In genomic region chr19:4403005-4403761, GRCh38 we compare ENCODE assay signal across 8 cellular contexts. TPM values are rescaled to one million over a fixed set of nuclear protein-coding genes. Genes with fewer than 3 reads are reported as not detected.
DNase-seq lines count a peak whose midpoint lies in the region; ATAC-seq, FAIRE-seq and TF ChIP-seq lines count a peak whose summit lies in the region.

No MANE protein-coding gene starts in this region.

- H3K4me1 ChIP-seq in keratinocyte (ENCODE audit: control insufficient read depth, extremely low read depth, insufficient read depth, low read length) (peaks cover 15% of the 10 kb centered on the region), thoracic aorta (ENCODE audit: control insufficient read depth in 1 of 2, low read depth in 2 of 2) (peaks cover 24 to 36% of the 10 kb centered on the region in 2 donors)

- dilution Hi-C loops in keratinocyte (cut with MboI; ENCODE audit: extremely low pct_ligation_motif_present, low sequenced_read_pairs) = no loop called here

- H3K4me1 Mint-ChIP-seq in activated CD4-positive, alpha-beta memory T cell treated with anti-CD3 and anti-CD28 coated beads, Interleukin-2, amount 10 ng/mL, durations not matched to agents 7 days and 5 days = peaks cover 66% of the 10 kb centered on the region

- peak overlapping the region; percentile 86 for H3K27ac Mint-ChIP-seq in activated CD4-positive, alpha-beta memory T cell treated with anti-CD3 and anti-CD28 coated beads, Interleukin-2, amount 10 ng/mL, durations not matched to agents 7 days and 5 days

- in situ Hi-C loops in ACHN (cut with HindIII; ENCODE audit: low pct_ligation_motif_present, low pct_unique_long_range_greater_than_20kb, low sequenced_read_pairs) = no loop called here

- H3K36me3 Mint-ChIP-seq in activated CD4-positive, alpha-beta memory T cell treated with anti-CD3 and anti-CD28 coated beads, Interleukin-2, amount 10 ng/mL, durations not matched to agents 7 days and 5 days (ENCODE audit: low read depth) = peaks cover 35% of the 10 kb centered on the region

- no peak for ATAC-seq in thoracic aorta (ENCODE audit: insufficient number of reproducible peaks, low FRiP score, low read depth)
- no peak for ATAC-seq in HG02623 (IDR thresholded peaks at IDR 0.05; ENCODE audit: unreplicated experiment)

- H3K9me3 ChIP-seq in keratinocyte (ENCODE audit: control insufficient read depth, low read depth, low read length) (no peaks in the 10 kb centered on the region), thoracic aorta (no peaks in the 10 kb centered on the region)

- H3K4me2 ChIP-seq in keratinocyte (ENCODE audit: control insufficient read depth, extremely low read depth, insufficient read depth, low read depth, low read length) = peak overlapping the region; percentile 93

- peak overlapping the region; percentile 68 for H2AFZ ChIP-seq in keratinocyte (ENCODE audit: control insufficient read depth, low read length)

- CTCF ChIA-PET in activated CD4-positive, alpha-beta memory T cell treated with anti-CD3 and anti-CD28 coated beads, Interleukin-2, amount 10 ng/mL, durations not matched to agents 7 days and 5 days (lab: Charles Lee) = interaction anchor here (1.3 to 1.8 kb wide), 4 partner anchors 51 to 120 kb away, joined by 3 to 12 read pairs (median 8); partner anchors contain the start of genes HDGFL2 and MPND

- H4K20me1 ChIP-seq in keratinocyte (ENCODE audit: control insufficient read depth, extremely low read depth, insufficient read depth, low read length) = no peaks in the 10 kb centered on the region

- H3K27ac ChIP-seq in keratinocyte (ENCODE audit: control insufficient read depth, insufficient read depth, low read length) = peak overlapping the region; percentile 83
- H3K27ac ChIP-seq in thoracic aorta = no peak overlapping the region

- TF ChIP-seq CTCF in keratinocyte (optimal IDR thresholded peaks at IDR 0.05 in 1 of 3, IDR thresholded peaks at IDR 0.05 in 1 of 3, conservative IDR thresholded peaks at IDR 0.05 in 1 of 3; ENCODE audit: extremely low read depth in 1 of 3, insufficient read depth in 2 of 3, low read length in 3 of 3) (no peak), thoracic aorta (IDR thresholded peaks at IDR 0.05) (no peak)

- peak; percentile 59 for DNase-seq in activated CD8-positive, alpha-beta memory T cell treated with anti-CD3 and anti-CD28 coated beads for 24 hours
- no peak for DNase-seq in activated CD8-positive, alpha-beta memory T cell treated with anti-CD3 and anti-CD28 coated beads, Interleukin-2, amount 50 U/mL, for 48 hours
- no peak for DNase-seq in activated CD4-positive, alpha-beta memory T cell treated with anti-CD3 and anti-CD28 coated beads, Interleukin-2, amount 10 ng/mL, durations not matched to agents 7 days and 5 days
- no peak for DNase-seq in keratinocyte (ENCODE audit: low read depth, low spot score)
- no peak for DNase-seq in thoracic aorta (ENCODE audit: low spot score)
- DNase-seq in SHP77 (lab: John Stamatoyannopoulos, UW) = no peak
- DNase-seq in ACHN = no peak

- H3K4me3 Mint-ChIP-seq in activated CD4-positive, alpha-beta memory T cell treated with anti-CD3 and anti-CD28 coated beads, Interleukin-2, amount 10 ng/mL, durations not matched to agents 7 days and 5 days = peak overlapping the region; percentile 93

- peaks cover 58% of the 10 kb centered on the region for H3K79me2 ChIP-seq in keratinocyte (ENCODE audit: control insufficient read depth, insufficient read depth, low read length)

- H3K9ac ChIP-seq in keratinocyte (ENCODE audit: control insufficient read depth, extremely low read depth, insufficient read depth, low read length) = peak overlapping the region; percentile 94

- H3K27me3 ChIP-seq in keratinocyte (ENCODE audit: control insufficient read depth, extremely low read depth, insufficient read depth, low read length) = no peaks in the 10 kb centered on the region
- no peaks in the 10 kb centered on the region for H3K27me3 ChIP-seq in thoracic aorta (replicated peaks; ENCODE audit: insufficient read depth)

- POLR2A ChIA-PET in activated CD4-positive, alpha-beta memory T cell treated with anti-CD3 and anti-CD28 coated beads, Interleukin-2, amount 10 ng/mL, durations not matched to agents 7 days and 5 days (lab: Charles Lee) = interaction anchor here (0.8 to 3.8 kb wide), 13 partner anchors 12 to 432 kb away, joined by 3 to 22 read pairs (median 6); partner anchors contain the start of genes DAPK3, HDGFL2, MPND and STAP2

- no peaks in the 10 kb centered on the region for H3K9me3 Mint-ChIP-seq in activated CD4-positive, alpha-beta memory T cell treated with anti-CD3 and anti-CD28 coated beads, Interleukin-2, amount 10 ng/mL, durations not matched to agents 7 days and 5 days

- no peaks in the 10 kb centered on the region for H3K27me3 Mint-ChIP-seq in activated CD4-positive, alpha-beta memory T cell treated with anti-CD3 and anti-CD28 coated beads, Interleukin-2, amount 10 ng/mL, durations not matched to agents 7 days and 5 days

- FAIRE-seq in keratinocyte (lab: Jason Lieb, UNC) = no peak

- peak overlapping the region; percentile 79 to 88 (median 87) for H3K4me3 ChIP-seq in keratinocyte (ENCODE audit: control insufficient read depth in 2 of 3, extremely low read depth in 1 of 3, insufficient read depth in 2 of 3, low read depth in 1 of 3, low read length in 3 of 3)
- peak overlapping the region; percentile 81 for H3K4me3 ChIP-seq in thoracic aorta

- H3K36me3 ChIP-seq in keratinocyte (ENCODE audit: control insufficient read depth in 2 of 2, extremely low read depth in 1 of 2, insufficient read depth in 2 of 2, low read length in 2 of 2) (peaks cover 0 to 1% of the 10 kb centered on the region in 2 experiments), thoracic aorta (no peaks in the 10 kb centered on the region)

- H3K9me1 ChIP-seq in keratinocyte (ENCODE audit: control insufficient read depth, extremely low read depth, insufficient read depth, low read length) = no peaks in the 10 kb centered on the region

RNA-seq across cellular contexts. Expression of gene CHAF1A, which starts 0.7 kb away (rescaled TPM):
- total RNA-seq in activated CD4-positive, alpha-beta memory T cell treated with anti-CD3 and anti-CD28 coated beads, Interleukin-2, amount 10 ng/mL, durations not matched to agents 7 days and 5 days = 10 to 100 TPM; 71.7 to 82.5 TPM
- 5.2 to 12.5 TPM (median 10.6 TPM) in 3 replicates for polyA plus RNA-seq in keratinocyte
- 4.8 TPM for polyA plus RNA-seq in keratinocyte (2011; ENCODE audit: low read depth)
- 7.5 and 8.0 TPM in 2 replicates for polyA plus RNA-seq in keratinocyte (2011; cell fraction: cytosol; rRNA removed)
- polyA plus RNA-seq in keratinocyte (2011; cell fraction: nucleus; rRNA removed) = 11.8 and 12.3 TPM in 2 replicates
- 3.7 and 16.7 TPM in 2 replicates for polyA plus RNA-seq in keratinocyte (2012; ENCODE audit: low replicate concordance)
- polyA minus RNA-seq in keratinocyte = 5.1 to 11.2 TPM (median 8.9 TPM) in 3 replicates
- polyA minus RNA-seq in keratinocyte (2011; cell fraction: cytosol; rRNA and poly(A)+ RNA removed) = 13.8 TPM
- 7.7 and 10.0 TPM in 2 replicates for polyA minus RNA-seq in keratinocyte (2011; cell fraction: nucleus; rRNA and poly(A)+ RNA removed)
- 1 to 10 TPM; 3.2 to 5.8 TPM for total RNA-seq in thoracic aorta

RNA-seq across cellular contexts. Expression of gene SH3GL1, which starts 2.8 kb away (rescaled TPM):
- 10 to 100 TPM; 62.1 to 64.0 TPM for total RNA-seq in activated CD4-positive, alpha-beta memory T cell treated with anti-CD3 and anti-CD28 coated beads, Interleukin-2, amount 10 ng/mL, durations not matched to agents 7 days and 5 days
- 47.4 to 61.0 TPM (median 52.7 TPM) in 3 replicates for polyA plus RNA-seq in keratinocyte
- polyA plus RNA-seq in keratinocyte (2011; ENCODE audit: low read depth) = 51.2 TPM
- 43.2 and 91.3 TPM in 2 replicates for polyA plus RNA-seq in keratinocyte (2011; cell fraction: cytosol; rRNA removed)
- polyA plus RNA-seq in keratinocyte (2011; cell fraction: nucleus; rRNA removed) = 46.9 and 63.8 TPM in 2 replicates
- polyA plus RNA-seq in keratinocyte (2012; ENCODE audit: low replicate concordance) = 82.6 and 89.6 TPM in 2 replicates
- polyA minus RNA-seq in keratinocyte = 27.5 to 75.2 TPM (median 36.8 TPM) in 3 replicates
- 106 TPM for polyA minus RNA-seq in keratinocyte (2011; cell fraction: cytosol; rRNA and poly(A)+ RNA removed)
- polyA minus RNA-seq in keratinocyte (2011; cell fraction: nucleus; rRNA and poly(A)+ RNA removed) = 26.8 and 27.0 TPM in 2 replicates
- 10 to 100 TPM; 47.3 to 56.9 TPM for total RNA-seq in thoracic aorta

RNA-seq across cellular contexts. Expression of gene UBXN6, which starts 54.4 kb away (rescaled TPM):
- 10 to 100 TPM; 49.6 to 50.1 TPM for total RNA-seq in activated CD4-positive, alpha-beta memory T cell treated with anti-CD3 and anti-CD28 coated beads, Interleukin-2, amount 10 ng/mL, durations not matched to agents 7 days and 5 days
- polyA plus RNA-seq in keratinocyte = 36.4 to 63.1 TPM (median 48.2 TPM) in 3 replicates
- polyA plus RNA-seq in keratinocyte (2011; ENCODE audit: low read depth) = 48.9 TPM
- 36.7 and 82.9 TPM in 2 replicates for polyA plus RNA-seq in keratinocyte (2011; cell fraction: cytosol; rRNA removed)
- polyA plus RNA-seq in keratinocyte (2011; cell fraction: nucleus; rRNA removed) = 38.6 and 44.6 TPM in 2 replicates
- polyA plus RNA-seq in keratinocyte (2012; ENCODE audit: low replicate concordance) = 75.6 and 83.5 TPM in 2 replicates
- 30.9 to 48.0 TPM (median 47.7 TPM) in 3 replicates for polyA minus RNA-seq in keratinocyte
- 82.1 TPM for polyA minus RNA-seq in keratinocyte (2011; cell fraction: cytosol; rRNA and poly(A)+ RNA removed)
- 18.5 and 24.9 TPM in 2 replicates for polyA minus RNA-seq in keratinocyte (2011; cell fraction: nucleus; rRNA and poly(A)+ RNA removed)
- total RNA-seq in thoracic aorta = 10 to 100 TPM; 51.1 to 68.5 TPM

RNA-seq across cellular contexts. Expression of gene MPND, which starts 59.8 kb away (rescaled TPM):
- total RNA-seq in activated CD4-positive, alpha-beta memory T cell treated with anti-CD3 and anti-CD28 coated beads, Interleukin-2, amount 10 ng/mL, durations not matched to agents 7 days and 5 days = 10 to 100 TPM; 19.1 to 20.4 TPM
- polyA plus RNA-seq in keratinocyte = 4.2 to 4.7 TPM (median 4.6 TPM) in 3 replicates
- 2.8 TPM for polyA plus RNA-seq in keratinocyte (2011; ENCODE audit: low read depth)
- 2.7 and 5.3 TPM in 2 replicates for polyA plus RNA-seq in keratinocyte (2011; cell fraction: cytosol; rRNA removed)
- 2.4 TPM in 2 replicates for polyA plus RNA-seq in keratinocyte (2011; cell fraction: nucleus; rRNA removed)
- 5.7 and 11.4 TPM in 2 replicates for polyA plus RNA-seq in keratinocyte (2012; ENCODE audit: low replicate concordance)
- 2.0 to 7.9 TPM (median 2.3 TPM) in 3 replicates for polyA minus RNA-seq in keratinocyte
- polyA minus RNA-seq in keratinocyte (2011; cell fraction: cytosol; rRNA and poly(A)+ RNA removed) = 8.1 TPM
- polyA minus RNA-seq in keratinocyte (2011; cell fraction: nucleus; rRNA and poly(A)+ RNA removed) = 0.85 and 2.7 TPM in 2 replicates
- total RNA-seq in thoracic aorta = 10 to 100 TPM in 1 of 2 donors, 1 to 10 TPM in 1; 5.8 to 10.8 TPM

Comparison
In these comparisons a context has a peak if more than half of its experiments do, and no peak if none do; other contexts are left out.
1. RNA of gene CHAF1A, which starts 0.7 kb away (total RNA-seq): 71.7 to 82.5 TPM in activated CD4-positive, alpha-beta memory T cell treated with anti-CD3 and anti-CD28 coated beads, Interleukin-2, amount 10 ng/mL, durations not matched to agents 7 days and 5 days; 3.2 to 5.8 TPM in thoracic aorta; every median in the first group is over 10 times any median in the second.